ENCODE assay signal across 12 cellular contexts in genomic region chr1:61244114-61244513, GRCh38.
A peak's percentile ranks its signal among the peaks of the same experiment; 100 is the strongest.
DNase-seq lines count a peak whose midpoint lies in the region; ATAC-seq and TF ChIP-seq lines count a peak whose summit lies in the region.
"Had no signal": no experiment of that assay in that cellular context is flagged by ENCODE, and none has a peak within 500 bp of the region (broad histone marks: within the 10 kb centered on the region; RNA-seq: fewer than 3 reads in every experiment).

No MANE protein-coding gene starts in this region.

- no peak for ATAC-seq in GM18498 (IDR thresholded peaks at IDR 0.05; ENCODE audit: unreplicated experiment)
- ATAC-seq: effector memory CD8-positive, alpha-beta T cell; GM12878 had no signal

- peaks cover 0 to 57% of the 10 kb centered on the region in 2 donors for H3K4me1 ChIP-seq in right atrium auricular region
- H3K4me1 ChIP-seq in tibial artery: peaks cover 0 to 56% (median 22%) of the 10 kb centered on the region in 4 donors

- H3K36me3 ChIP-seq in right atrium auricular region: no peaks in the 10 kb centered on the region
- no peaks in the 10 kb centered on the region for H3K36me3 ChIP-seq in tibial artery

- H3K27me3 ChIP-seq in right atrium auricular region (no peaks in the 10 kb centered on the region), tibial artery (no peaks in the 10 kb centered on the region)

- intact Hi-C loops in tibial artery (cut with DNase I; ENCODE audit: low total_unique reads): no loop called here

- H3K9me3 ChIP-seq in right atrium auricular region (no peaks in the 10 kb centered on the region), tibial artery (no peaks in the 10 kb centered on the region)

- DNase-seq in M059J (ENCODE audit: low read depth): peak; percentile 50
- DNase-seq in amniotic epithelial cell (ENCODE audit: low read depth): peak; percentile 79
- DNase-seq in right atrium auricular region (ENCODE audit: low spot score): no peak
- no peak for DNase-seq in tibial artery
- DNase-seq in NCI-H2171 (lab: John Stamatoyannopoulos, UW): no peak
- no peak for DNase-seq in NOMO-1 (lab: John Stamatoyannopoulos, UW; ENCODE audit: unreplicated experiment in 2 of 2)
- no peak for DNase-seq in activated CD8-positive, alpha-beta memory T cell treated with anti-CD3 and anti-CD28 coated beads for 24 hours
- DNase-seq: activated CD4-positive, alpha-beta T cell treated with anti-CD3 and anti-CD28 coated beads, Interleukin-2, amount 10 ng/mL, durations not matched to agents 24 days and 14 days; effector memory CD8-positive, alpha-beta T cell; stimulated activated CD8-positive, alpha-beta memory T cell treated with anti-CD3 and anti-CD28 coated beads, Interleukin-4, amount 100 ng/mL, for 48 hours had no signal

- no peak overlapping the region for H3K4me3 ChIP-seq in right atrium auricular region
- H3K4me3 ChIP-seq in tibial artery: no peak overlapping the region
- H3K4me3 ChIP-seq: GM12878 had no signal

- TF ChIP-seq CTCF in right atrium auricular region (IDR thresholded peaks at IDR 0.05) (no peak), tibial artery (IDR thresholded peaks at IDR 0.05) (no peak)

- H3K27ac ChIP-seq in right atrium auricular region: peak overlapping the region; percentile 29 to 90
- H3K27ac ChIP-seq in tibial artery: peak overlapping the region; percentile 40 to 49

Comparison
In these comparisons a context has a peak if more than half of its experiments do, and no peak if none do; other contexts are left out.
1. DNase-seq: peak in M059J (single experiment) and amniotic epithelial cell (single experiment); none in right atrium auricular region (single experiment), tibial artery (0 of 2), NCI-H2171 (single experiment), NOMO-1 (0 of 2) and activated CD8-positive, alpha-beta memory T cell treated with anti-CD3 and anti-CD28 coated beads for 24 hours (single experiment).